In genomic region chr12:26701604-26702215, GRCh38 we compare ENCODE assay signal across 9 cellular contexts.
A peak's percentile ranks its signal among the peaks of the same experiment; 100 is the strongest.
DNase-seq lines count a peak whose midpoint lies in the region; ATAC-seq and TF ChIP-seq lines count a peak whose summit lies in the region.
"Had no signal": no experiment of that assay in that cellular context is flagged by ENCODE, and none has a peak within 500 bp of the region (broad histone marks: within the 10 kb centered on the region; RNA-seq: fewer than 3 reads in every experiment).

No MANE protein-coding gene starts in this region.

- H3K4me2 ChIP-seq in smooth muscle cell = no peak overlapping the region

- peak; percentile 61 for TF ChIP-seq CTCF in smooth muscle cell (IDR thresholded peaks at IDR 0.05; ENCODE audit: borderline replicate concordance, insufficient read depth, poor library complexity, severe bottlenecking)

- DNase-seq in DMS 273 treated with DMSO at 0.1 percent for 48 hours (lab: John Stamatoyannopoulos, UW) (peak; percentile 18), SHP77 (lab: John Stamatoyannopoulos, UW) (peak; percentile 28 to 48), fibroblast of peridontal ligament (ENCODE audit: extremely low read depth) (peak; percentile 79), smooth muscle cell (lab: John Stamatoyannopoulos, UW; ENCODE audit: unreplicated experiment) (no peak)
- peak; percentile 43 for DNase-seq in Jurkat, Clone E6-1 (ENCODE audit: low read depth, low spot score)
- DNase-seq in activated CD4-positive, alpha-beta T cell treated with anti-CD3 and anti-CD28 coated beads for 1 hour = no peak

- H3K79me2 ChIP-seq in smooth muscle cell (ENCODE audit: low read depth) = no peaks in the 10 kb centered on the region

- 95% methylated on average over 1 of the region's 1 CpG for WGBS in smooth muscle cell (ENCODE audit: low lambda C conversion rate)

- H4K20me1 ChIP-seq in smooth muscle cell (ENCODE audit: low read depth) = no peaks in the 10 kb centered on the region

- H3K9me3 ChIP-seq in smooth muscle cell (replicated peaks; ENCODE audit: low read depth) = no peaks in the 10 kb centered on the region

- H3K9ac ChIP-seq in smooth muscle cell (ENCODE audit: low read depth) = no peak overlapping the region

- H3K27ac ChIP-seq in smooth muscle cell (ENCODE audit: low read depth) = no peak overlapping the region
- H3K27ac ChIP-seq: SK-N-MC had no signal

- no peaks in the 10 kb centered on the region for H3K4me1 ChIP-seq in smooth muscle cell (ENCODE audit: low read depth)

- H3K27me3 ChIP-seq in smooth muscle cell (ENCODE audit: low read depth) = no peaks in the 10 kb centered on the region

- ATAC-seq in GM18873 (IDR thresholded peaks at IDR 0.05; ENCODE audit: low FRiP score, unreplicated experiment) (no peak), HG03571 (IDR thresholded peaks at IDR 0.05; ENCODE audit: unreplicated experiment) (no peak)

- no peaks in the 10 kb centered on the region for H3F3A ChIP-seq in smooth muscle cell (ENCODE audit: low read depth)

- no peak overlapping the region for H2AFZ ChIP-seq in smooth muscle cell (ENCODE audit: low read depth)

- H3K4me3 ChIP-seq in Jurkat, Clone E6-1 (ENCODE audit: low read length) = no peak overlapping the region
- H3K4me3 ChIP-seq in smooth muscle cell = no peak overlapping the region
- H3K4me3 ChIP-seq: SK-N-MC had no signal

- no peaks in the 10 kb centered on the region for H3K36me3 ChIP-seq in smooth muscle cell (ENCODE audit: low read depth)

Comparison
In these comparisons a context has a peak if more than half of its experiments do, and no peak if none do; other contexts are left out.
1. DNase-seq: peak in DMS 273 treated with DMSO at 0.1 percent for 48 hours (single experiment), Jurkat, Clone E6-1 (single experiment), SHP77 (2 of 2) and fibroblast of peridontal ligament (single experiment); none in smooth muscle cell (single experiment) and activated CD4-positive, alpha-beta T cell treated with anti-CD3 and anti-CD28 coated beads for 1 hour (single experiment).